Comparison of ENCODE assay signal across 11 cellular contexts in genomic region chr13:91349992-91350911, GRCh38. TPM values are rescaled to one million over a fixed set of nuclear protein-coding genes. Genes with fewer than 3 reads are reported as not detected.
A peak's percentile ranks its signal among the peaks of the same experiment; 100 is the strongest.
DNase-seq lines count a peak whose midpoint lies in the region; ATAC-seq, FAIRE-seq and TF ChIP-seq lines count a peak whose summit lies in the region.
"Had no signal": no experiment of that assay in that cellular context is flagged by ENCODE, and none has a peak within 500 bp of the region (broad histone marks: within the 10 kb centered on the region; RNA-seq: fewer than 3 reads in every experiment).

No MANE protein-coding gene starts in this region.

- TF ChIP-seq CTCF in K562 (IDR thresholded peaks at IDR 0.05 in 2 of 3, conservative IDR thresholded peaks at IDR 0.05 in 1 of 3; ENCODE audit: insufficient read depth in 2 of 3, low read depth in 1 of 3, low read length in 3 of 3) (no peak), gastroesophageal sphincter (IDR thresholded peaks at IDR 0.05) (no peak)

- BruUV-seq in K562 (replicated peaks; lab: Mats Ljungman, UMichigan), result TSS peak; percentile 31

- TF ChIP-seq EP300 in K562 (IDR thresholded peaks at IDR 0.05; ENCODE audit: low read length) (no peak), gastroesophageal sphincter (IDR thresholded peaks at IDR 0.05) (no peak)

- H3K27me3 ChIP-seq in K562 (ENCODE audit: control insufficient read depth in 2 of 2, insufficient read depth in 2 of 2, low read length in 2 of 2) (no peaks in the 10 kb centered on the region), gastroesophageal sphincter (peaks cover 4% of the 10 kb centered on the region)
- H3K27me3 ChIP-seq in naive thymus-derived CD4-positive, alpha-beta T cell (ENCODE audit: control insufficient read depth in 2 of 2, insufficient read depth in 2 of 2, low read length in 2 of 2), result no peaks in the 10 kb centered on the region
- H3K27me3 ChIP-seq: tibial artery had no signal

- H3K27ac ChIP-seq in KOPT-K1 (ENCODE audit: low read depth, low read length, poor library complexity, severe bottlenecking) (peak overlapping the region; percentile 96), K562 (ENCODE audit: extremely low read depth, low read depth, low read length) (peak overlapping the region; percentile 85), gastroesophageal sphincter (no peak overlapping the region)
- H3K27ac ChIP-seq in naive thymus-derived CD4-positive, alpha-beta T cell (ENCODE audit: low read depth, low read length), result peak overlapping the region; percentile 83

- peaks cover 81% of the 10 kb centered on the region for H3K79me2 ChIP-seq in K562 (ENCODE audit: control insufficient read depth, insufficient read depth, low read length)

- no peak for TF ChIP-seq POLR2A in K562 (conservative IDR thresholded peaks at IDR 0.05)
- TF ChIP-seq POLR2A in gastroesophageal sphincter (IDR thresholded peaks at IDR 0.05), result no peak

- peak overlapping the region in 3 of 9 donors; percentile 3 to 92 (median 3) for H3K27ac Mint-ChIP-seq in naive thymus-derived CD4-positive, alpha-beta T cell

- CTCF ChIA-PET in K562 (lab: Yijun Ruan, JAX; ENCODE audit: low intra/inter-chr PET ratio), result interaction anchor here (1.2 kb wide), 1 partner anchor 22 kb away, joined by 3 read pairs; no protein-coding TSS in a partner anchor
- CTCF ChIA-PET in naive thymus-derived CD4-positive, alpha-beta T cell (lab: Charles Lee), result interaction anchor here (1.2 kb wide), 1 partner anchor 37 kb away, joined by 9 read pairs; no protein-coding TSS in a partner anchor

- H3K4me3 ChIP-seq in K562, result peak overlapping the region; percentile 58
- no peak overlapping the region for H3K4me3 ChIP-seq in naive thymus-derived CD4-positive, alpha-beta T cell (ENCODE audit: low read length)
- H3K4me3 ChIP-seq in gastroesophageal sphincter, result no peak overlapping the region

- intact Hi-C loops in K562 (cut with micrococcal nuclease), result loop anchor here (2.0 kb wide), 1 partner anchor 215 kb away; no protein-coding TSS in a partner anchor
- intact Hi-C loops in naive thymus-derived CD4-positive, alpha-beta T cell (cut with micrococcal nuclease), result loop anchor here (1.0 to 2.0 kb wide), 3 partner anchors 17 to 216 kb away; no protein-coding TSS in a partner anchor

- peaks cover 8 to 51% (median 41%) of the 10 kb centered on the region in 7 donors for H3K4me1 Mint-ChIP-seq in naive thymus-derived CD4-positive, alpha-beta T cell

- ATAC-seq in K562, result no peak
- no peak for ATAC-seq in naive thymus-derived CD4-positive, alpha-beta T cell
- no peak for ATAC-seq in HG03520 (IDR thresholded peaks at IDR 0.05; ENCODE audit: unreplicated experiment)
- no peak for ATAC-seq in gastroesophageal sphincter

- H3K9me1 ChIP-seq in K562 (ENCODE audit: control insufficient read depth, insufficient read depth, low read length), result peaks cover 13% of the 10 kb centered on the region

- in situ Hi-C loops in K562 (cut with MboI), result no loop called here

- no peak for FAIRE-seq in K562 (lab: Jason Lieb, UNC)

- no peaks in the 10 kb centered on the region for H3K27me3 Mint-ChIP-seq in naive thymus-derived CD4-positive, alpha-beta T cell

- H3K4me3 Mint-ChIP-seq in naive thymus-derived CD4-positive, alpha-beta T cell, result peak overlapping the region; percentile 29 to 98 (median 91)

- H3K36me3 ChIP-seq in ES-I3 (ENCODE audit: insufficient read depth, low read length), result peaks cover 13% of the 10 kb centered on the region
- H3K36me3 ChIP-seq in KOPT-K1 (ENCODE audit: insufficient read depth, low read length), result peaks cover 63% of the 10 kb centered on the region
- H3K36me3 ChIP-seq in K562 (ENCODE audit: control insufficient read depth, insufficient read depth, low read length), result peaks cover 63% of the 10 kb centered on the region
- H3K36me3 ChIP-seq in naive thymus-derived CD4-positive, alpha-beta T cell (ENCODE audit: control insufficient read depth in 2 of 3, insufficient read depth in 3 of 3, low read length in 3 of 3), result peaks cover 0 to 22% (median 0%) of the 10 kb centered on the region in 3 experiments
- peaks cover 0 to 35% of the 10 kb centered on the region in 2 donors for H3K36me3 ChIP-seq in gastroesophageal sphincter

- DNase-seq in K562 (ENCODE audit: extremely low read depth in 1 of 4, low spot score in 3 of 4), result peak in 2 of 4 experiments; percentile 44 to 73
- DNase-seq in naive thymus-derived CD4-positive, alpha-beta T cell, result no peak
- no peak for DNase-seq in AML-193 (lab: John Stamatoyannopoulos, UW)
- no peak for DNase-seq in stimulated activated CD4-positive, alpha-beta T cell treated with anti-CD3 and anti-CD28 coated beads, Interleukin-4, amount 100 ng/mL, for 4 hours
- DNase-seq: dermis blood vessel endothelial cell, tibial artery had no signal

- H2AFZ ChIP-seq in K562 (ENCODE audit: low read depth, low read length), result no peak overlapping the region

- H3K9me3 ChIP-seq in ES-I3 (ENCODE audit: control insufficient read depth, insufficient read depth, low read length) (no peaks in the 10 kb centered on the region), KOPT-K1 (ENCODE audit: insufficient read depth, low read length, poor library complexity, severe bottlenecking) (no peaks in the 10 kb centered on the region), K562 (replicated peaks; ENCODE audit: control insufficient read depth, insufficient read depth, low read depth, low read length) (no peaks in the 10 kb centered on the region), gastroesophageal sphincter (no peaks in the 10 kb centered on the region)
- H3K9me3 ChIP-seq in naive thymus-derived CD4-positive, alpha-beta T cell (ENCODE audit: control insufficient read depth in 2 of 3, low read length in 3 of 3), result no peaks in the 10 kb centered on the region
- H3K9me3 ChIP-seq: tibial artery had no signal

- H3K4me1 ChIP-seq in ES-I3 (ENCODE audit: insufficient read depth, low read length), result peaks cover 20% of the 10 kb centered on the region
- peaks cover 19 to 30% of the 10 kb centered on the region in 2 experiments for H3K4me1 ChIP-seq in K562 (replicated peaks in 1 of 2; ENCODE audit: control insufficient read depth in 2 of 2, insufficient read depth in 2 of 2, low read length in 2 of 2)
- peaks cover 15 to 17% of the 10 kb centered on the region in 2 donors for H3K4me1 ChIP-seq in naive thymus-derived CD4-positive, alpha-beta T cell (ENCODE audit: control insufficient read depth in 2 of 2, insufficient read depth in 2 of 2, low read length in 2 of 2)
- H3K4me1 ChIP-seq in gastroesophageal sphincter, result peaks cover 0 to 55% (median 3%) of the 10 kb centered on the region in 3 donors

- peaks cover 0 to 6% (median 0%) of the 10 kb centered on the region in 11 donors for H3K9me3 Mint-ChIP-seq in naive thymus-derived CD4-positive, alpha-beta T cell

- H3K9ac ChIP-seq in ES-I3 (ENCODE audit: low read depth, low read length), result peak overlapping the region; percentile 91
- peak overlapping the region; percentile 46 to 95 for H3K9ac ChIP-seq in K562 (ENCODE audit: insufficient read depth in 1 of 2, low read depth in 2 of 2, low read length in 2 of 2)

- H3K36me3 Mint-ChIP-seq in naive thymus-derived CD4-positive, alpha-beta T cell, result peaks cover 7 to 24% (median 16%) of the 10 kb centered on the region in 5 donors

- 5% methylated on average over 5 of the region's 5 CpGs for WGBS in K562 (ENCODE audit: insufficient coverage, low coverage, missing lambda C conversion rate)
- 75 to 81% methylated on average over 4 to 5 of the region's 5 CpGs for WGBS in gastroesophageal sphincter (ENCODE audit: low coverage in 1 of 2), 2 donors

- POLR2A ChIA-PET in K562 (lab: Yijun Ruan, JAX), result interaction anchor here (0.7 to 4.3 kb wide), 4 partner anchors 9 to 18 kb away, joined by 3 to 54 read pairs (median 3); no protein-coding TSS in a partner anchor
- POLR2A ChIA-PET in naive thymus-derived CD4-positive, alpha-beta T cell (lab: Charles Lee), result no interaction called here

- peaks cover 54% of the 10 kb centered on the region for H4K20me1 ChIP-seq in K562 (replicated peaks; ENCODE audit: control insufficient read depth, insufficient read depth, low read length)

- TF ChIP-seq RAD21 in K562 (CRISPR knock-in tag; conservative IDR thresholded peaks at IDR 0.05 in 1 of 2, IDR thresholded peaks at IDR 0.05 in 1 of 2), result no peak

- peak overlapping the region; percentile 87 for H3K4me2 ChIP-seq in K562 (ENCODE audit: insufficient read depth, low read length)

RNA-seq across cellular contexts. Expression of gene MIR17HG, which starts 2.8 kb away (rescaled TPM):
- total RNA-seq in K562 (2011; cell fraction: chromatin; rRNA removed; ENCODE audit: low replicate concordance), result 458 and 1,073 TPM in 2 replicates
- total RNA-seq in K562 (2011; cell fraction: nucleolus; rRNA removed), result 474 and 541 TPM in 2 replicates
- 882 and 1,501 TPM in 2 replicates for total RNA-seq in K562 (2011; cell fraction: nucleoplasm; rRNA removed)
- total RNA-seq in K562 (2014; rRNA removed) (55.3 and 100 TPM in 2 replicates), K562 (2014; rRNA removed; fragmentation: Illumina TruSeq; extraction: Trizol) (177 and 218 TPM in 2 replicates), K562 (2015; rRNA removed; fragmentation: Illumina TruSeq; extraction: Trizol) (130 and 149 TPM in 2 replicates), K562 (2021) (77.8 and 106 TPM in 2 replicates), gastroesophageal sphincter (1 to 10 TPM in 2 of 4 donors, under 1 TPM in 2; 0.27 to 9.3 (median 2.2) TPM)
- polyA plus RNA-seq in K562 (2011; rRNA removed) (147 and 182 TPM in 2 replicates), K562 (2014; fragmentation: Illumina TruSeq; extraction: Trizol) (43.2 and 59.7 TPM in 2 replicates), K562 (2014; fragmentation: Nextera tagmentation; extraction: Ambion mirVana) (10 to 100 TPM; 44.2 to 67.6 TPM), K562 (2014; rRNA removed) (77.9 and 119 TPM in 2 replicates)
- 8.2 and 35.8 TPM in 2 replicates for polyA plus RNA-seq in K562 (2011; cell fraction: cytosol; rRNA removed)
- polyA plus RNA-seq in K562 (2011; cell fraction: nucleus; rRNA removed), result 165 and 195 TPM in 2 replicates
- 21.0 and 54.8 TPM in 2 replicates for polyA plus RNA-seq in K562 (2012)
- 251 and 360 TPM in 2 replicates for polyA minus RNA-seq in K562 (2011; rRNA and poly(A)+ RNA removed)
- 17.0 and 22.7 TPM in 2 replicates for polyA minus RNA-seq in K562 (2011; cell fraction: cytosol; rRNA and poly(A)+ RNA removed)
- 714 and 1,502 TPM in 2 replicates for polyA minus RNA-seq in K562 (2011; cell fraction: nucleus; rRNA and poly(A)+ RNA removed)
- total RNA-seq in naive thymus-derived CD4-positive, alpha-beta T cell, result 10 to 100 TPM; 10.3 to 17.5 (median 13.0) TPM
- polyA plus RNA-seq in naive thymus-derived CD4-positive, alpha-beta T cell, result under 1 TPM; 0.28 to 0.87 TPM

RNA-seq across cellular contexts. Expression of gene GPC5, which starts 48.2 kb away (rescaled TPM):
- total RNA-seq in K562 (2011; cell fraction: chromatin; rRNA removed; ENCODE audit: low replicate concordance), result 0.32 TPM in 1 of 2 replicates, not detected in the other
- total RNA-seq in K562 (2011; cell fraction: nucleolus; rRNA removed), result 0.17 and 0.26 TPM in 2 replicates
- total RNA-seq in K562 (2011; cell fraction: nucleoplasm; rRNA removed), result not detected in 2 replicates
- total RNA-seq in K562 (2014; rRNA removed) (0.12 and 0.27 TPM in 2 replicates), K562 (2014; rRNA removed; fragmentation: Illumina TruSeq; extraction: Trizol) (not detected in 2 replicates), K562 (2015; rRNA removed; fragmentation: Illumina TruSeq; extraction: Trizol) (not detected in 2 replicates), K562 (2021) (not detected in 2 replicates), gastroesophageal sphincter (under 1 TPM in 1 of 4 donors, not detected in 3; 0.47 TPM)
- polyA plus RNA-seq in K562 (2011; rRNA removed) (0.08 and 0.18 TPM in 2 replicates), K562 (2014; fragmentation: Illumina TruSeq; extraction: Trizol) (not detected in 2 replicates), K562 (2014; fragmentation: Nextera tagmentation; extraction: Ambion mirVana) (not detected), K562 (2014; rRNA removed) (not detected in 2 replicates)
- polyA plus RNA-seq in K562 (2011; cell fraction: cytosol; rRNA removed), result not detected in 2 replicates
- 0.20 and 0.28 TPM in 2 replicates for polyA plus RNA-seq in K562 (2011; cell fraction: nucleus; rRNA removed)
- 0.03 and 0.15 TPM in 2 replicates for polyA plus RNA-seq in K562 (2012)
- polyA minus RNA-seq in K562 (2011; rRNA and poly(A)+ RNA removed), result 0.07 and 0.33 TPM in 2 replicates
- polyA minus RNA-seq in K562 (2011; cell fraction: cytosol; rRNA and poly(A)+ RNA removed), result not detected in 2 replicates
- 0.27 and 0.78 TPM in 2 replicates for polyA minus RNA-seq in K562 (2011; cell fraction: nucleus; rRNA and poly(A)+ RNA removed)
- under 1 TPM in 2 of 5 experiments, not detected in 3; 0.10 to 0.38 TPM for total RNA-seq in naive thymus-derived CD4-positive, alpha-beta T cell
- polyA plus RNA-seq in naive thymus-derived CD4-positive, alpha-beta T cell, result not detected
- total RNA-seq: pulmonary artery endothelial cell had no signal

Comparison
In these comparisons a context has a peak if more than half of its experiments do, and no peak if none do; other contexts are left out.
1. H3K27ac ChIP-seq: peak in KOPT-K1 (single experiment), K562 (single experiment) and naive thymus-derived CD4-positive, alpha-beta T cell (single experiment); none in gastroesophageal sphincter (0 of 4).